Comparison of ENCODE assay signal across 11 cellular contexts in the genomic region with DNA sequence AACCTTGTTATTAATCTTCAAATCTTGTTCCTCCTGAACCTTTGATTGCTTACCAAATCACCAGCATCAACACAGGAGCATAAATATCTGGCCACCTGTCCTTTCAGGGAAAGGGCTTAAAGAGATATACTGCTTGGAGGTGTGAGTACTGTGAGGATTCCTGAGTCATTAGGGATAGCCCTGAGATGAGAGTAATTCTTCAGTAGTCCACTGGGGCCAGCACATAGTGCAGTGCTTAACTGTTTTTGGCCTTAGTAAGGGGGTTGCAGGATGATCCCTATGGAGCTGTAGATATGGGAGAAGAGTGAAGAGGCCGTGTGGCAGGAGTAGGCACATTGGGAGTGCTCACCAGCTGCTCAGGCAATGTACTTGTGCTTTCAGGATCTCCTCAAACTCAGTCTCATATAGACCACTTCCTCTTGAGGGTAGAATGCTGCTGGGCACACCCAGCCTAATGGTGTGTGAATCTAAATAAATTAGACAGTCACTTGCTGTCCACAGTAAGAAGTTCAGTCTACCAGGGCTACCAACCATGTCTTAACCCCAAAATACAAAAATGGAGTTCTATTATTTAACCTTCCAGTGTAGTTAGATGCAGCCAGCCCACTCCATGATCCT. TPM values are rescaled to one million over a fixed set of nuclear protein-coding genes. Genes with fewer than 3 reads are reported as not detected.
A peak's percentile ranks its signal among the peaks of the same experiment; 100 is the strongest.
DNase-seq lines count a peak whose midpoint lies in the region; ATAC-seq and TF ChIP-seq lines count a peak whose summit lies in the region.
"Had no signal": no experiment of that assay in that cellular context is flagged by ENCODE, and none has a peak within 500 bp of the region (broad histone marks: within the 10 kb centered on the region; RNA-seq: fewer than 3 reads in every experiment).

No MANE protein-coding gene starts in this region.

- POLR2A ChIA-PET in WTC11 (lab: Charles Lee), result no interaction called here

- no peak overlapping the region for H3K4me3 Mint-ChIP-seq in WTC11
- H3K4me3 Mint-ChIP-seq in activated T-helper 17 cell treated with anti-CD3 and anti-CD28 coated beads, Interleukin-2, amount 50 U/mL, for 72 hours, result no peak overlapping the region
- H3K4me3 Mint-ChIP-seq: CD8-positive, alpha-beta T cell had no signal

- intact Hi-C loops in left ventricle myocardium superior (cut with micrococcal nuclease), result no loop called here

- CTCF ChIA-PET in WTC11 (lab: Charles Lee), result no interaction called here

- H3K9me3 Mint-ChIP-seq in WTC11, result no peaks in the 10 kb centered on the region
- no peaks in the 10 kb centered on the region for H3K9me3 Mint-ChIP-seq in activated T-helper 17 cell treated with anti-CD3 and anti-CD28 coated beads, Interleukin-2, amount 50 U/mL, for 72 hours

- no peaks in the 10 kb centered on the region for H3K27me3 Mint-ChIP-seq in WTC11 (ENCODE audit: low read depth)
- peaks cover 12% of the 10 kb centered on the region for H3K27me3 Mint-ChIP-seq in activated T-helper 17 cell treated with anti-CD3 and anti-CD28 coated beads, Interleukin-2, amount 50 U/mL, for 72 hours

- ATAC-seq in GM18502 (IDR thresholded peaks at IDR 0.05; ENCODE audit: poor library complexity, unreplicated experiment) (peak; percentile 97), GM21367 (IDR thresholded peaks at IDR 0.05; ENCODE audit: unreplicated experiment) (peak; percentile 86), HG03095 (IDR thresholded peaks at IDR 0.05; ENCODE audit: unreplicated experiment) (peak; percentile 76), WTC11 (peak; percentile 88), left ventricle myocardium superior (no peak)
- ATAC-seq in activated T-helper 17 cell treated with anti-CD3 and anti-CD28 coated beads, Interleukin-2, amount 50 U/mL, for 72 hours (replicated peaks), result no peak
- ATAC-seq: CD8-positive, alpha-beta T cell had no signal

- peaks cover 23% of the 10 kb centered on the region for H3K4me1 Mint-ChIP-seq in WTC11
- no peaks in the 10 kb centered on the region for H3K4me1 Mint-ChIP-seq in activated T-helper 17 cell treated with anti-CD3 and anti-CD28 coated beads, Interleukin-2, amount 50 U/mL, for 72 hours

- no peak for TF ChIP-seq CTCF in WTC11 (IDR thresholded peaks at IDR 0.05)

- H3K36me3 Mint-ChIP-seq in WTC11, result no peaks in the 10 kb centered on the region
- H3K36me3 Mint-ChIP-seq in activated T-helper 17 cell treated with anti-CD3 and anti-CD28 coated beads, Interleukin-2, amount 50 U/mL, for 72 hours (ENCODE audit: low read depth), result no peaks in the 10 kb centered on the region
- H3K36me3 Mint-ChIP-seq: CD8-positive, alpha-beta T cell had no signal

- H3K27ac Mint-ChIP-seq in WTC11, result no peak overlapping the region
- no peak overlapping the region for H3K27ac Mint-ChIP-seq in activated T-helper 17 cell treated with anti-CD3 and anti-CD28 coated beads, Interleukin-2, amount 50 U/mL, for 72 hours
- H3K27ac Mint-ChIP-seq: CD8-positive, alpha-beta T cell had no signal

- DNase-seq in WTC11 (ENCODE audit: low spot score) (no peak), SIG-M5 (lab: John Stamatoyannopoulos, UW) (no peak), NCI-H1417 treated with DMSO at 0.1 percent for 48 hours (lab: John Stamatoyannopoulos, UW) (no peak), left ventricle myocardium superior (no peak)
- DNase-seq: NCI-H1048 had no signal

TF ChIP-seq in WTC11, 78 proteins besides CTCF, POLR2A, EP300 and RAD21:
- TF ChIP-seq NFATC4 (CRISPR knock-in tag; IDR thresholded peaks at IDR 0.05) (no peak), SP1 (CRISPR knock-in tag; conservative IDR thresholded peaks at IDR 0.05) (no peak), FOXP1 (CRISPR knock-in tag; IDR thresholded peaks at IDR 0.05; ENCODE audit: borderline replicate concordance) (no peak), ZNF416 (CRISPR knock-in tag; IDR thresholded peaks at IDR 0.05) (no peak), PRRX2 (CRISPR knock-in tag; IDR thresholded peaks at IDR 0.05) (no peak), ZNF423 (CRISPR knock-in tag; IDR thresholded peaks at IDR 0.05) (no peak), ZNF219 (CRISPR knock-in tag; IDR thresholded peaks at IDR 0.05; ENCODE audit: borderline replicate concordance) (no peak), ELF4 (CRISPR knock-in tag; IDR thresholded peaks at IDR 0.05; ENCODE audit: low read depth) (no peak)
- TF ChIP-seq, protein P1, sequence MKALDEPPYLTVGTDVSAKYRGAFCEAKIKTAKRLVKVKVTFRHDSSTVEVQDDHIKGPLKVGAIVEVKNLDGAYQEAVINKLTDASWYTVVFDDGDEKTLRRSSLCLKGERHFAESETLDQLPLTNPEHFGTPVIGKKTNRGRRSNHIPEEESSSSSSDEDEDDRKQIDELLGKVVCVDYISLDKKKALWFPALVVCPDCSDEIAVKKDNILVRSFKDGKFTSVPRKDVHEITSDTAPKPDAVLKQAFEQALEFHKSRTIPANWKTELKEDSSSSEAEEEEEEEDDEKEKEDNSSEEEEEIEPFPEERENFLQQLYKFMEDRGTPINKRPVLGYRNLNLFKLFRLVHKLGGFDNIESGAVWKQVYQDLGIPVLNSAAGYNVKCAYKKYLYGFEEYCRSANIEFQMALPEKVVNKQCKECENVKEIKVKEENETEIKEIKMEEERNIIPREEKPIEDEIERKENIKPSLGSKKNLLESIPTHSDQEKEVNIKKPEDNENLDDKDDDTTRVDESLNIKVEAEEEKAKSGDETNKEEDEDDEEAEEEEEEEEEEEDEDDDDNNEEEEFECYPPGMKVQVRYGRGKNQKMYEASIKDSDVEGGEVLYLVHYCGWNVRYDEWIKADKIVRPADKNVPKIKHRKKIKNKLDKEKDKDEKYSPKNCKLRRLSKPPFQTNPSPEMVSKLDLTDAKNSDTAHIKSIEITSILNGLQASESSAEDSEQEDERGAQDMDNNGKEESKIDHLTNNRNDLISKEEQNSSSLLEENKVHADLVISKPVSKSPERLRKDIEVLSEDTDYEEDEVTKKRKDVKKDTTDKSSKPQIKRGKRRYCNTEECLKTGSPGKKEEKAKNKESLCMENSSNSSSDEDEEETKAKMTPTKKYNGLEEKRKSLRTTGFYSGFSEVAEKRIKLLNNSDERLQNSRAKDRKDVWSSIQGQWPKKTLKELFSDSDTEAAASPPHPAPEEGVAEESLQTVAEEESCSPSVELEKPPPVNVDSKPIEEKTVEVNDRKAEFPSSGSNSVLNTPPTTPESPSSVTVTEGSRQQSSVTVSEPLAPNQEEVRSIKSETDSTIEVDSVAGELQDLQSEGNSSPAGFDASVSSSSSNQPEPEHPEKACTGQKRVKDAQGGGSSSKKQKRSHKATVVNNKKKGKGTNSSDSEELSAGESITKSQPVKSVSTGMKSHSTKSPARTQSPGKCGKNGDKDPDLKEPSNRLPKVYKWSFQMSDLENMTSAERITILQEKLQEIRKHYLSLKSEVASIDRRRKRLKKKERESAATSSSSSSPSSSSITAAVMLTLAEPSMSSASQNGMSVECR (CRISPR knock-in tag; IDR thresholded peaks at IDR 0.05; ENCODE audit: borderline replicate concordance), result no peak
- TF ChIP-seq, protein P2, sequence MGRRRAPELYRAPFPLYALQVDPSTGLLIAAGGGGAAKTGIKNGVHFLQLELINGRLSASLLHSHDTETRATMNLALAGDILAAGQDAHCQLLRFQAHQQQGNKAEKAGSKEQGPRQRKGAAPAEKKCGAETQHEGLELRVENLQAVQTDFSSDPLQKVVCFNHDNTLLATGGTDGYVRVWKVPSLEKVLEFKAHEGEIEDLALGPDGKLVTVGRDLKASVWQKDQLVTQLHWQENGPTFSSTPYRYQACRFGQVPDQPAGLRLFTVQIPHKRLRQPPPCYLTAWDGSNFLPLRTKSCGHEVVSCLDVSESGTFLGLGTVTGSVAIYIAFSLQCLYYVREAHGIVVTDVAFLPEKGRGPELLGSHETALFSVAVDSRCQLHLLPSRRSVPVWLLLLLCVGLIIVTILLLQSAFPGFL (CRISPR knock-in tag; IDR thresholded peaks at IDR 0.05; ENCODE audit: borderline replicate concordance), result no peak
- TF ChIP-seq, protein P3, sequence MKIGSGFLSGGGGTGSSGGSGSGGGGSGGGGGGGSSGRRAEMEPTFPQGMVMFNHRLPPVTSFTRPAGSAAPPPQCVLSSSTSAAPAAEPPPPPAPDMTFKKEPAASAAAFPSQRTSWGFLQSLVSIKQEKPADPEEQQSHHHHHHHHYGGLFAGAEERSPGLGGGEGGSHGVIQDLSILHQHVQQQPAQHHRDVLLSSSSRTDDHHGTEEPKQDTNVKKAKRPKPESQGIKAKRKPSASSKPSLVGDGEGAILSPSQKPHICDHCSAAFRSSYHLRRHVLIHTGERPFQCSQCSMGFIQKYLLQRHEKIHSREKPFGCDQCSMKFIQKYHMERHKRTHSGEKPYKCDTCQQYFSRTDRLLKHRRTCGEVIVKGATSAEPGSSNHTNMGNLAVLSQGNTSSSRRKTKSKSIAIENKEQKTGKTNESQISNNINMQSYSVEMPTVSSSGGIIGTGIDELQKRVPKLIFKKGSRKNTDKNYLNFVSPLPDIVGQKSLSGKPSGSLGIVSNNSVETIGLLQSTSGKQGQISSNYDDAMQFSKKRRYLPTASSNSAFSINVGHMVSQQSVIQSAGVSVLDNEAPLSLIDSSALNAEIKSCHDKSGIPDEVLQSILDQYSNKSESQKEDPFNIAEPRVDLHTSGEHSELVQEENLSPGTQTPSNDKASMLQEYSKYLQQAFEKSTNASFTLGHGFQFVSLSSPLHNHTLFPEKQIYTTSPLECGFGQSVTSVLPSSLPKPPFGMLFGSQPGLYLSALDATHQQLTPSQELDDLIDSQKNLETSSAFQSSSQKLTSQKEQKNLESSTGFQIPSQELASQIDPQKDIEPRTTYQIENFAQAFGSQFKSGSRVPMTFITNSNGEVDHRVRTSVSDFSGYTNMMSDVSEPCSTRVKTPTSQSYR (CRISPR knock-in tag; IDR thresholded peaks at IDR 0.05), result no peak
- TF ChIP-seq, protein P4, sequence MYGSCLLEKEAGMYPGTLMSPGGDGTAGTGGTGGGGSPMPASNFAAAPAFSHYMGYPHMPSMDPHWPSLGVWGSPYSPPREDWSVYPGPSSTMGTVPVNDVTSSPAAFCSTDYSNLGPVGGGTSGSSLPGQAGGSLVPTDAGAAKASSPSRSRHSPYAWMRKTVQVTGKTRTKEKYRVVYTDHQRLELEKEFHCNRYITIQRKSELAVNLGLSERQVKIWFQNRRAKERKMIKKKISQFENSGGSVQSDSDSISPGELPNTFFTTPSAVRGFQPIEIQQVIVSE (CRISPR knock-in tag; IDR thresholded peaks at IDR 0.05; ENCODE audit: borderline replicate concordance), result no peak

RNA-seq across cellular contexts. Expression of a gene that starts 26.5 kb away (rescaled TPM):
- total RNA-seq in WTC11 (2021), result 0.96 to 1.8 TPM (median 1.3 TPM) in 3 replicates
- total RNA-seq in activated T-helper 17 cell treated with anti-CD3 and anti-CD28 coated beads, Interleukin-2, amount 50 U/mL, for 72 hours, result not detected
- total RNA-seq in left ventricle myocardium superior, result 0.64 TPM
- total RNA-seq: CD8-positive, alpha-beta T cell; fibroblast of villous mesenchyme had no signal

Comparison
In these comparisons a context has a peak if more than half of its experiments do, and no peak if none do; other contexts are left out.
1. ATAC-seq: peak in GM18502 (single experiment), GM21367 (single experiment), HG03095 (single experiment) and WTC11 (single experiment); none in activated T-helper 17 cell treated with anti-CD3 and anti-CD28 coated beads, Interleukin-2, amount 50 U/mL, for 72 hours (single experiment) and left ventricle myocardium superior (single experiment).